ENCODE assay signal across 19 cellular contexts in genomic region chr1:194044892-194045291, GRCh38.
DNase-seq lines count a peak whose midpoint lies in the region; ATAC-seq, FAIRE-seq and TF ChIP-seq lines count a peak whose summit lies in the region.
"Had no signal": no experiment of that assay in that cellular context is flagged by ENCODE, and none has a peak within 500 bp of the region (broad histone marks: within the 10 kb centered on the region; RNA-seq: fewer than 3 reads in every experiment).

No MANE protein-coding gene starts in this region.

- H2AFZ ChIP-seq in H1 (ENCODE audit: low read length) = no peak overlapping the region

- peaks cover 18% of the 10 kb centered on the region; the same call in 2 of the 3 replicates for H3K4me1 ChIP-seq in A549
- peaks cover 12% of the 10 kb centered on the region for H3K4me1 ChIP-seq in RWPE2 (ENCODE audit: insufficient read depth, poor library complexity, severe bottlenecking)
- H3K4me1 ChIP-seq in H1 (replicated peaks in 1 of 4; ENCODE audit: control insufficient read depth in 3 of 4, insufficient read depth in 4 of 4, low read length in 3 of 4) = no peaks in the 10 kb centered on the region
- no peaks in the 10 kb centered on the region for H3K4me1 ChIP-seq in tibial artery
- H3K4me1 ChIP-seq: SJCRH30 had no signal

- in situ Hi-C loops in GM13976 (cut with MboI; ENCODE audit: low sequenced_read_pairs, unreplicated experiment) = no loop called here

- no peaks in the 10 kb centered on the region for H3K27me3 ChIP-seq in RWPE2 (ENCODE audit: insufficient read depth, poor library complexity, severe bottlenecking)
- H3K27me3 ChIP-seq in H1 (replicated peaks in 1 of 4; ENCODE audit: control insufficient read depth in 3 of 4, extremely low read depth in 1 of 4, insufficient read depth in 3 of 4, low read length in 3 of 4) = no peaks in the 10 kb centered on the region
- H3K27me3 ChIP-seq in tibial artery = no peaks in the 10 kb centered on the region
- H3K27me3 ChIP-seq: SJCRH30 had no signal

- no peak overlapping the region for H2BK5ac ChIP-seq in H1 (ENCODE audit: low read depth, low read length)

- CTCF ChIA-PET in A549 (lab: Yijun Ruan, JAX) = no interaction called here
- CTCF ChIA-PET in H1 (lab: Charles Lee; ENCODE audit: partially characterized antibody) = no interaction called here

- H3K4me3 ChIP-seq in A549 (no peak overlapping the region), RWPE2 (ENCODE audit: severe bottlenecking) (no peak overlapping the region), H1 (ENCODE audit: extremely low read depth in 1 of 4, insufficient read depth in 2 of 4, low read depth in 3 of 4, low read length in 4 of 4) (no peak overlapping the region), tibial artery (no peak overlapping the region)
- H3K4me3 ChIP-seq: SJCRH30 had no signal

- TF ChIP-seq RAD21 in A549 (conservative IDR thresholded peaks at IDR 0.05 in 1 of 2, IDR thresholded peaks at IDR 0.05 in 1 of 2) = peak in 1 of 2 experiments; percentile 21; a peak in 1 of 5 replicates
- peak; percentile 15 to 28; a peak in 3 of 4 replicates for TF ChIP-seq RAD21 in H1 (IDR thresholded peaks at IDR 0.05 in 1 of 2, conservative IDR thresholded peaks at IDR 0.05 in 1 of 2; ENCODE audit: low read depth in 2 of 2, low read length in 2 of 2)

- TF ChIP-seq POLR2A in A549 (IDR thresholded peaks at IDR 0.05; ENCODE audit: low read length) (no peak), H1 (IDR thresholded peaks at IDR 0.05; ENCODE audit: control extremely low read depth in 1 of 2, low read depth in 2 of 2, low read length in 2 of 2) (no peak)

- WGBS in A549 (ENCODE audit: missing lambda C conversion rate) = 72% methylated on average over 1 of the region's 1 CpG
- 90% methylated on average over 1 of the region's 1 CpG; no CpG with 5 or more reads in 1 of the 2 experiments for WGBS in H1 (ENCODE audit: extremely low coverage in 1 of 2, insufficient coverage in 1 of 2, insufficient read length in 1 of 2, insufficient replicate concordance in 2 of 2, low coverage in 1 of 2, low lambda C conversion rate in 2 of 2, missing lambda C conversion rate in 1 of 2), 2 experiments

- H4K8ac ChIP-seq in H1 (ENCODE audit: extremely low read depth, insufficient read depth, low read length) = no peak overlapping the region

- H3K27ac ChIP-seq in A549 (no peak overlapping the region; a peak in 1 of 6 replicates), RWPE2 (ENCODE audit: poor library complexity, severe bottlenecking) (peak overlapping the region; percentile 36), H1 (ENCODE audit: low read depth, low read length) (no peak overlapping the region), tibial artery (no peak overlapping the region)
- H3K27ac ChIP-seq: SJCRH30 had no signal

- no peak overlapping the region for H3K14ac ChIP-seq in H1 (ENCODE audit: insufficient read length)

- H3K4me2 ChIP-seq in A549 (peak overlapping the region; percentile 37; the same call in 2 of the 3 replicates), H1 (ENCODE audit: insufficient read depth in 1 of 2, low read depth in 2 of 2, low read length in 2 of 2) (no peak overlapping the region)

- H3K4ac ChIP-seq in H1 (replicated peaks; ENCODE audit: insufficient read length, low read depth, low read length) = no peak overlapping the region

- H2BK15ac ChIP-seq in H1 (ENCODE audit: low read length) = no peak overlapping the region

- intact Hi-C loops in tibial artery (cut with DNase I; ENCODE audit: low total_unique reads) = no loop called here

- H3K18ac ChIP-seq in H1 (ENCODE audit: extremely low read depth, low read length) = no peak overlapping the region

- H3K23me2 ChIP-seq in H1 (ENCODE audit: low read depth, low read length) = no peaks in the 10 kb centered on the region

- H3K56ac ChIP-seq in H1 (replicated peaks; ENCODE audit: insufficient read length, low read depth, low read length) = no peak overlapping the region

- H3K79me1 ChIP-seq in H1 (ENCODE audit: low read depth, low read length) = no peaks in the 10 kb centered on the region

- no peak overlapping the region for H3K23ac ChIP-seq in H1 (ENCODE audit: insufficient read length)

- H2BK120ac ChIP-seq in H1 (replicated peaks; ENCODE audit: low read depth, low read length) = no peak overlapping the region

- DNase-seq in A549 (ENCODE audit: low read depth in 1 of 2, low spot score in 1 of 2) = peak in 1 of 2 experiments; percentile 16
- DNase-seq in EL = peak; percentile 9
- no peak for DNase-seq in RWPE2 (ENCODE audit: low spot score)
- DNase-seq in H1 (ENCODE audit: low read depth in 1 of 2, low spot score in 2 of 2) = no peak
- DNase-seq in GM13976 (ENCODE audit: low spot score) = no peak
- DNase-seq in tibial artery = no peak
- DNase-seq in activated effector memory CD4-positive, alpha-beta T cell treated with anti-CD3 and anti-CD28 coated beads, Interleukin-2, amount 50 U/mL, for 16 hours = no peak
- DNase-seq: DMS79, GF-D8, H7, NCI-H1417, NCI-H2029, NCI-H2171 treated with DMSO at 0.1 percent for 48 hours, NCI-H510A treated with DMSO at 0.1 percent for 48 hours, OCI-M1, RPMI8226, SJCRH30 had no signal

- H2BK12ac ChIP-seq in H1 (ENCODE audit: low read depth, low read length) = no peak overlapping the region

- no peak overlapping the region for H2BK20ac ChIP-seq in H1 (ENCODE audit: low read length)

- no peaks in the 10 kb centered on the region for H4K20me1 ChIP-seq in H1 (replicated peaks in 1 of 2; ENCODE audit: control insufficient read depth in 1 of 2, insufficient read depth in 2 of 2, low read length in 2 of 2)

- TF ChIP-seq EP300 in A549 (IDR thresholded peaks at IDR 0.05) (no peak), H1 (IDR thresholded peaks at IDR 0.05; ENCODE audit: borderline replicate concordance in 1 of 2, low read depth in 2 of 2, low read length in 2 of 2) (no peak)

- H4K5ac ChIP-seq in H1 (ENCODE audit: insufficient read length, low read depth, low read length) = no peak overlapping the region

- ATAC-seq in A549 = peak in 1 of 2 experiments; percentile 51; a peak in 2 of 6 replicates
- ATAC-seq in RWPE2 (ENCODE audit: low read depth) = no peak
- ATAC-seq in GM21526 (IDR thresholded peaks at IDR 0.05; ENCODE audit: low FRiP score, unreplicated experiment) = no peak

- no peak overlapping the region for H2AK5ac ChIP-seq in H1 (ENCODE audit: low read depth, low read length)

- no peak overlapping the region for H4K91ac ChIP-seq in H1 (replicated peaks; ENCODE audit: insufficient read length, low read length)

- POLR2A ChIA-PET in A549 (lab: Yijun Ruan, JAX) = no interaction called here
- POLR2A ChIA-PET in H1 (lab: Charles Lee; ENCODE audit: partially characterized antibody) = no interaction called here

- FAIRE-seq in A549 (lab: Jason Lieb, UNC) (no peak), H1 (lab: Jason Lieb, UNC) (no peak)
- FAIRE-seq: A204.1 had no signal

- no peak overlapping the region for H3K9ac ChIP-seq in H1 (replicated peaks in 1 of 4; ENCODE audit: extremely low read depth in 1 of 4, low read depth in 3 of 4, low read length in 3 of 4)

- H3K9me3 ChIP-seq in A549 = no peaks in the 10 kb centered on the region
- no peaks in the 10 kb centered on the region for H3K9me3 ChIP-seq in RWPE2 (ENCODE audit: severe bottlenecking)
- H3K9me3 ChIP-seq in H1 (ENCODE audit: insufficient read depth in 2 of 2, low read depth in 1 of 2, low read length in 1 of 2) = no peaks in the 10 kb centered on the region
- H3K9me3 ChIP-seq in tibial artery = no peaks in the 10 kb centered on the region
- H3K9me3 ChIP-seq: SJCRH30 had no signal

- H3K36me3 ChIP-seq in RWPE2 (ENCODE audit: low read depth) = no peaks in the 10 kb centered on the region
- H3K36me3 ChIP-seq in H1 (ENCODE audit: control insufficient read depth in 2 of 4, insufficient read depth in 4 of 4, low read length in 3 of 4) = no peaks in the 10 kb centered on the region
- no peaks in the 10 kb centered on the region for H3K36me3 ChIP-seq in tibial artery
- H3K36me3 ChIP-seq: SJCRH30 had no signal

- H3K79me2 ChIP-seq in H1 (ENCODE audit: control insufficient read depth in 1 of 2, insufficient read depth in 2 of 2, low read length in 2 of 2) = no peaks in the 10 kb centered on the region

- TF ChIP-seq CTCF in A549 (IDR thresholded peaks at IDR 0.05) = no peak
- TF ChIP-seq CTCF in RWPE2 (IDR thresholded peaks at IDR 0.05; ENCODE audit: poor library complexity, severe bottlenecking) = no peak
- TF ChIP-seq CTCF in H1 (IDR thresholded peaks at IDR 0.05; ENCODE audit: control extremely low read depth in 1 of 3, insufficient read depth in 1 of 3, low read depth in 1 of 3, low read length in 3 of 3) = peak in 1 of 3 experiments; percentile 5; a peak in 1 of 4 replicates
- no peak for TF ChIP-seq CTCF in GM13976 (IDR thresholded peaks at IDR 0.05; ENCODE audit: borderline replicate concordance, control extremely low read depth, extremely low read depth, insufficient read depth, missing control alignments)
- TF ChIP-seq CTCF in tibial artery (IDR thresholded peaks at IDR 0.05) = no peak

TF ChIP-seq in A549, 52 proteins besides CTCF, POLR2A, EP300 and RAD21:
- no peak for TF ChIP-seq ESRRA (IDR thresholded peaks at IDR 0.05; ENCODE audit: borderline replicate concordance, low read length)

TF ChIP-seq in H1, 55 proteins besides CTCF, POLR2A, EP300 and RAD21:
- no peak for TF ChIP-seq CEBPB (IDR thresholded peaks at IDR 0.05; ENCODE audit: low read depth, low read length)
- no peak for TF ChIP-seq SIX5 (IDR thresholded peaks at IDR 0.05; ENCODE audit: low read depth, low read length)
- no peak for TF ChIP-seq SP2 (IDR thresholded peaks at IDR 0.05; ENCODE audit: low read length)
- TF ChIP-seq RBBP5 (IDR thresholded peaks at IDR 0.05; ENCODE audit: borderline replicate concordance, low read depth, low read length) = no peak
- TF ChIP-seq GTF2F1 (IDR thresholded peaks at IDR 0.05; ENCODE audit: borderline replicate concordance, low read depth, low read length) = no peak
- TF ChIP-seq SIN3A (conservative IDR thresholded peaks at IDR 0.05 in 1 of 2, IDR thresholded peaks at IDR 0.05 in 1 of 2; ENCODE audit: low read depth in 1 of 2, low read length in 2 of 2) = no peak
- TF ChIP-seq BCL11A (IDR thresholded peaks at IDR 0.05; ENCODE audit: low read depth in 2 of 2, low read length in 2 of 2) = no peak
- no peak for TF ChIP-seq POU5F1 (IDR thresholded peaks at IDR 0.05; ENCODE audit: low read depth, low read length)
- no peak for TF ChIP-seq BRCA1 (IDR thresholded peaks at IDR 0.05; ENCODE audit: low read depth, low read length)
- no peak for TF ChIP-seq ATF3 (IDR thresholded peaks at IDR 0.05; ENCODE audit: insufficient read depth, low read depth, low read length)
- no peak for TF ChIP-seq EGR1 (IDR thresholded peaks at IDR 0.05; ENCODE audit: borderline replicate concordance, low read depth, low read length)
- TF ChIP-seq TAF1 (IDR thresholded peaks at IDR 0.05; ENCODE audit: low read depth, low read length) = no peak
- no peak for TF ChIP-seq NRF1 (IDR thresholded peaks at IDR 0.05; ENCODE audit: low read depth, low read length)
